In the genomic region with DNA sequence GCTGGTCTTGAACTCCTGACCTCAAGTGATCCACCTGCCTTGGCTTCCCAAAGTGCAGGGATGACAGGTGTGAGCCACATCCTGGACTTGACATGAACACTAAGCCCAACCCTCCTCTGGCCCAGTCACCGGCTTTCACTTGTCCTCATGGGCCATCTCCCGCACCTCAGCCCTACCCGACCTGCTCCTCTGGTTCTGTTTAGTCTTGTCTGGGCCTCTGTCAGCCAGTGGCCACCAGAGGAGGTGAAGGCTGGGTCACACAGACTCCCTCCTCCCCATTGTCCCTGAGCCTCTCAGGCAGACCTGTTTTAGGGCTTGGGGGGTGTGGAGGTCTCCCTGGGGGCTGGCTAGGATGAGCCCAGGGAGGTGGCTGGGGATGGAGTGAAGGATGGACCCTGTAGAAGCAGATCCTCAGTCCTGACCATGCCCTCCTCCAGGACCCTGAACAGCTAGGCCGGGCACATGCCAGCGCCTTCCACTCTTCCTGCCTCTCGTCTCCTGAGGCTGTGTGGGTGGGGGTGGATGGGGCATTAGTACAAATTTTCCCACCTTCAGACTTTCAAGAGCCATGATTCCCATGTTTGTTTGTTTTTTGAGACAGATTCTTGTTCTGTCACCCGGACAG, we compare ENCODE assay signal across 23 cellular contexts. TPM values are rescaled to one million over a fixed set of nuclear protein-coding genes. Genes with fewer than 3 reads are reported as not detected.
"Had no signal": no experiment of that assay in that cellular context is flagged by ENCODE, and none has a peak within 500 bp of the region (broad histone marks: within the 10 kb centered on the region; RNA-seq: fewer than 3 reads in every experiment).

No MANE protein-coding gene starts in this region.

- H3K4me1 ChIP-seq: parathyroid adenoma had no signal

- H3K27ac ChIP-seq: left ventricle myocardium inferior, parathyroid adenoma, right atrium auricular region, upper lobe of left lung, vagina had no signal

- ATAC-seq: activated CD8-positive, alpha-beta T cell treated with anti-CD3 and anti-CD28 coated beads for 36 hours; activated naive CD8-positive, alpha-beta T cell treated with anti-CD3 and anti-CD28 coated beads, Interleukin-2, amount 50 U/mL, for 24 hours; activated T-cell treated with anti-CD3 and anti-CD28 coated beads, Interleukin-2, amount 50 U/mL, for 4 hours; activated T-helper 17 cell treated with anti-CD3 and anti-CD28 coated beads, Interleukin-2, amount 50 U/mL, for 72 hours; naive thymus-derived CD4-positive, alpha-beta T cell had no signal

- H3K79me2 ChIP-seq: parathyroid adenoma had no signal

- H3K36me3 ChIP-seq: esophagus squamous epithelium, left ventricle myocardium inferior, right atrium auricular region, upper lobe of left lung, vagina had no signal

- H3K4me3 ChIP-seq: esophagus squamous epithelium, left ventricle myocardium inferior, right atrium auricular region, upper lobe of left lung, vagina had no signal

- H3K9me3 ChIP-seq: esophagus squamous epithelium, left ventricle myocardium inferior, right atrium auricular region, upper lobe of left lung, vagina had no signal

- H2AFZ ChIP-seq: parathyroid adenoma had no signal

- DNase-seq: activated B cell treated with CpG ODN at 0.5 μM for 24 hours; activated CD4-positive, alpha-beta T cell treated with anti-CD3 and anti-CD28 coated beads, Interleukin-2, amount 50 U/mL, for 1 hour; activated CD8-positive, alpha-beta T cell treated with anti-CD3 and anti-CD28 coated beads for 36 hours; activated naive CD8-positive, alpha-beta T cell treated with anti-CD3 and anti-CD28 coated beads, Interleukin-2, amount 50 U/mL, for 24 hours; activated T-cell treated with anti-CD3 and anti-CD28 coated beads, Interleukin-2, amount 50 U/mL, for 4 hours; amygdala; central memory CD4-positive, alpha-beta T cell; endodermal cell; esophagus squamous epithelium; foreskin melanocyte; left ventricle myocardium inferior; mammary epithelial cell; midbrain; naive thymus-derived CD4-positive, alpha-beta T cell; nucleus accumbens; T-helper 1 cell; upper lobe of left lung had no signal

- H3K27me3 ChIP-seq: esophagus squamous epithelium, right atrium auricular region, upper lobe of left lung, vagina had no signal

- H3K9ac ChIP-seq: parathyroid adenoma had no signal

RNA-seq across cellular contexts. Expression of a gene that starts 26.1 kb away (rescaled TPM):
- total RNA-seq: activated CD8-positive, alpha-beta T cell treated with anti-CD3 and anti-CD28 coated beads for 36 hours; activated T-cell treated with anti-CD3 and anti-CD28 coated beads, Interleukin-2, amount 50 U/mL, for 4 hours; esophagus squamous epithelium; glomerular endothelial cell; pulmonary artery endothelial cell; right atrium auricular region; vagina had no signal
- polyA plus RNA-seq: mammary epithelial cell had no signal
